Comparison of ENCODE assay signal across 1 cellular context in genomic region chr7:149144996-149145850, GRCh38.
TF ChIP-seq lines count a peak whose summit lies in the region.

No MANE protein-coding gene starts in this region.

TF ChIP-seq in SK-N-SH, 30 proteins besides CTCF, POLR2A, EP300 and RAD21:
- TF ChIP-seq POLR2AphosphoS5 (IDR thresholded peaks at IDR 0.05; ENCODE audit: low read depth, low read length) = no peak
- TF ChIP-seq MAX (IDR thresholded peaks at IDR 0.05; ENCODE audit: low read depth) = no peak
- TF ChIP-seq USF1 (IDR thresholded peaks at IDR 0.05; ENCODE audit: borderline replicate concordance, low read depth) = no peak
- no peak for TF ChIP-seq SMC3 (IDR thresholded peaks at IDR 0.05; ENCODE audit: low read depth, low read length)
- no peak for TF ChIP-seq EZH2phosphoT487 (IDR thresholded peaks at IDR 0.05; ENCODE audit: borderline replicate concordance, low read depth)
- no peak for TF ChIP-seq MEF2A (IDR thresholded peaks at IDR 0.05; ENCODE audit: borderline replicate concordance, low read depth)
- no peak for TF ChIP-seq GABPA (IDR thresholded peaks at IDR 0.05; ENCODE audit: low read depth)
- no peak for TF ChIP-seq TEAD4 (IDR thresholded peaks at IDR 0.05; ENCODE audit: borderline replicate concordance, insufficient read depth)
